In genomic region chr5:61159841-61160240, GRCh38 we compare ENCODE assay signal across 11 cellular contexts. TPM values are rescaled to one million over a fixed set of nuclear protein-coding genes. Genes with fewer than 3 reads are reported as not detected.
A peak's percentile ranks its signal among the peaks of the same experiment; 100 is the strongest.
DNase-seq lines count a peak whose midpoint lies in the region; ATAC-seq and TF ChIP-seq lines count a peak whose summit lies in the region.
"Had no signal": no experiment of that assay in that cellular context is flagged by ENCODE, and none has a peak within 500 bp of the region (broad histone marks: within the 10 kb centered on the region; RNA-seq: fewer than 3 reads in every experiment).

No MANE protein-coding gene starts in this region.

- H3K27ac ChIP-seq in Panc1 (ENCODE audit: low read length): peak overlapping the region; percentile 97

- CTCF ChIA-PET in Panc1 (lab: Charles Lee): no interaction called here

- peak overlapping the region; percentile 30 for H3K4me3 Mint-ChIP-seq in stimulated activated naive CD8-positive, alpha-beta T cell treated with anti-CD3 and anti-CD28 coated beads, Interleukin-15, Interleukin-2, amounts not matched to agents 100 ng/mL and 50 ng/mL, for 24 hours
- H3K4me3 Mint-ChIP-seq in stimulated activated naive CD8-positive, alpha-beta T cell treated with anti-CD3 and anti-CD28 coated beads, Interleukin-15, amount 100 ng/mL, for 72 hours: peak overlapping the region in 1 of 2 donors; percentile 44
- H3K4me3 Mint-ChIP-seq in osteocyte (ENCODE audit: unreplicated experiment): no peak overlapping the region

- H3K4me3 ChIP-seq in Panc1 (ENCODE audit: low read depth in 2 of 2, low read length in 2 of 2): no peak overlapping the region
- H3K4me3 ChIP-seq in cardiac fibroblast (replicated peaks in 1 of 2; ENCODE audit: low read depth in 2 of 2, low read length in 2 of 2): no peak overlapping the region

- POLR2A ChIA-PET in Panc1 (lab: Charles Lee): no interaction called here

- H3K36me3 Mint-ChIP-seq in stimulated activated naive CD8-positive, alpha-beta T cell treated with anti-CD3 and anti-CD28 coated beads, Interleukin-15, Interleukin-2, amounts not matched to agents 100 ng/mL and 50 ng/mL, for 24 hours (ENCODE audit: low read depth): peaks cover 70% of the 10 kb centered on the region
- peaks cover 34% of the 10 kb centered on the region for H3K36me3 Mint-ChIP-seq in osteocyte (ENCODE audit: unreplicated experiment)

- no TSS peak for BruUV-seq in Panc1 (replicated peaks; lab: Mats Ljungman, UMichigan)

- H3K9me3 Mint-ChIP-seq in stimulated activated naive CD8-positive, alpha-beta T cell treated with anti-CD3 and anti-CD28 coated beads, Interleukin-15, Interleukin-2, amounts not matched to agents 100 ng/mL and 50 ng/mL, for 24 hours: peaks cover 7% of the 10 kb centered on the region
- H3K9me3 Mint-ChIP-seq in stimulated activated naive CD8-positive, alpha-beta T cell treated with anti-CD3 and anti-CD28 coated beads, Interleukin-15, amount 100 ng/mL, for 72 hours: no peaks in the 10 kb centered on the region
- no peaks in the 10 kb centered on the region for H3K9me3 Mint-ChIP-seq in osteocyte (ENCODE audit: unreplicated experiment)

- H3K4me1 Mint-ChIP-seq in stimulated activated naive CD8-positive, alpha-beta T cell treated with anti-CD3 and anti-CD28 coated beads, Interleukin-15, Interleukin-2, amounts not matched to agents 100 ng/mL and 50 ng/mL, for 24 hours (ENCODE audit: low read depth): peaks cover 38% of the 10 kb centered on the region
- H3K4me1 Mint-ChIP-seq in stimulated activated naive CD8-positive, alpha-beta T cell treated with anti-CD3 and anti-CD28 coated beads, Interleukin-15, amount 100 ng/mL, for 72 hours: peaks cover 26% of the 10 kb centered on the region
- H3K4me1 Mint-ChIP-seq in osteocyte (ENCODE audit: unreplicated experiment): peaks cover 42% of the 10 kb centered on the region

- no peaks in the 10 kb centered on the region for H3K9me3 ChIP-seq in Panc1 (ENCODE audit: control insufficient read depth, insufficient read depth, low read depth, low read length)

- H3K27me3 ChIP-seq in Panc1 (ENCODE audit: control insufficient read depth, insufficient read depth, low read length): no peaks in the 10 kb centered on the region

- no peak for ATAC-seq in stimulated activated naive CD8-positive, alpha-beta T cell treated with anti-CD3 and anti-CD28 coated beads, Interleukin-15, amount 100 ng/mL, for 72 hours
- ATAC-seq in Panc1 (no peak), HG02588 (IDR thresholded peaks at IDR 0.05; ENCODE audit: unreplicated experiment) (no peak)

- H3K4me1 ChIP-seq in Panc1 (ENCODE audit: control insufficient read depth, insufficient read depth, low read length): peaks cover 30% of the 10 kb centered on the region

- DNase-seq in stimulated activated naive CD8-positive, alpha-beta T cell treated with anti-CD3 and anti-CD28 coated beads, Interleukin-15, amount 100 ng/mL, for 72 hours: no peak
- DNase-seq in Panc1 (ENCODE audit: low read depth, low spot score): no peak
- peak; percentile 37 to 38 for DNase-seq in cardiac fibroblast (ENCODE audit: low read depth in 2 of 2)
- no peak for DNase-seq in posterior vena cava (ENCODE audit: low spot score)
- DNase-seq in osteocyte (ENCODE audit: extremely low spot score, unreplicated experiment): no peak
- no peak for DNase-seq in NCI-H2107 treated with DMSO at 0.1 percent for 48 hours (lab: John Stamatoyannopoulos, UW; ENCODE audit: unreplicated experiment)
- DNase-seq: anterior cingulate cortex, C1 segment of cervical spinal cord, T1000 had no signal

- H3K27me3 Mint-ChIP-seq in stimulated activated naive CD8-positive, alpha-beta T cell treated with anti-CD3 and anti-CD28 coated beads, Interleukin-15, Interleukin-2, amounts not matched to agents 100 ng/mL and 50 ng/mL, for 24 hours: no peaks in the 10 kb centered on the region
- no peaks in the 10 kb centered on the region for H3K27me3 Mint-ChIP-seq in stimulated activated naive CD8-positive, alpha-beta T cell treated with anti-CD3 and anti-CD28 coated beads, Interleukin-15, amount 100 ng/mL, for 72 hours
- H3K27me3 Mint-ChIP-seq in osteocyte (ENCODE audit: unreplicated experiment): no peaks in the 10 kb centered on the region

- TF ChIP-seq CTCF in Panc1 (IDR thresholded peaks at IDR 0.05): no peak
- TF ChIP-seq CTCF in cardiac fibroblast (IDR thresholded peaks at IDR 0.05; ENCODE audit: low read depth, low read length): no peak
- TF ChIP-seq CTCF in osteocyte (IDR thresholded peaks at IDR 0.05): no peak

- H3K27ac Mint-ChIP-seq in stimulated activated naive CD8-positive, alpha-beta T cell treated with anti-CD3 and anti-CD28 coated beads, Interleukin-15, Interleukin-2, amounts not matched to agents 100 ng/mL and 50 ng/mL, for 24 hours: peak overlapping the region; percentile 64
- no peak overlapping the region for H3K27ac Mint-ChIP-seq in stimulated activated naive CD8-positive, alpha-beta T cell treated with anti-CD3 and anti-CD28 coated beads, Interleukin-15, amount 100 ng/mL, for 72 hours
- no peak overlapping the region for H3K27ac Mint-ChIP-seq in osteocyte (ENCODE audit: unreplicated experiment)

- in situ Hi-C loops in Panc1 (cut with HindIII; ENCODE audit: low pct_unique_long_range_greater_than_20kb, low sequenced_read_pairs): no loop called here

- intact Hi-C loops in Panc1 (cut with micrococcal nuclease; ENCODE audit: unreplicated experiment) (loop anchor here (10.0 kb wide), 1 partner anchor 495 kb away; no protein-coding TSS in a partner anchor), posterior vena cava (cut with DNase I) (loop anchor here (10.0 kb wide), 2 partner anchors 145 to 165 kb away; no protein-coding TSS in a partner anchor)

- H3K36me3 ChIP-seq in Panc1 (ENCODE audit: control insufficient read depth, insufficient read depth, low read length): peaks cover 43% of the 10 kb centered on the region

RNA-seq across cellular contexts. Expression of gene SMIM15, which starts 2.4 kb away (rescaled TPM):
- 77.5 TPM for total RNA-seq in Panc1 (2021; ENCODE audit: unreplicated experiment)
- polyA plus RNA-seq in Panc1 (2012; ENCODE audit: insufficient read length): 50.9 TPM
- 10 to 100 TPM; 35.9 to 39.3 TPM for total RNA-seq in posterior vena cava
- total RNA-seq in osteocyte: 53.0 and 53.1 TPM in 2 replicates

Comparison
In these comparisons a context has a peak if more than half of its experiments do, and no peak if none do; other contexts are left out.
1. DNase-seq: peak in cardiac fibroblast (2 of 2); none in stimulated activated naive CD8-positive, alpha-beta T cell treated with anti-CD3 and anti-CD28 coated beads, Interleukin-15, amount 100 ng/mL, for 72 hours (0 of 2), Panc1 (single experiment), posterior vena cava (single experiment), osteocyte (single experiment) and NCI-H2107 treated with DMSO at 0.1 percent for 48 hours (single experiment).